ENCODE assay signal across 1 cellular context in genomic region chr21:43333301-43334062, GRCh38.
A peak's percentile ranks its signal among the peaks of the same experiment; 100 is the strongest.
TF ChIP-seq lines count a peak whose summit lies in the region.

No MANE protein-coding gene starts in this region.

TF ChIP-seq in HepG2, 621 proteins besides CTCF, POLR2A, EP300 and RAD21 (continued from another document and continues in another):
- TF ChIP-seq ZNF503 (CRISPR knock-in tag; IDR thresholded peaks at IDR 0.05): no peak
- peak; percentile 37; the same call in 1 of the 2 replicates for TF ChIP-seq ZNF350 (CRISPR knock-in tag; IDR thresholded peaks at IDR 0.05; ENCODE audit: borderline replicate concordance, low read depth)
- no peak for TF ChIP-seq BCLAF1 (IDR thresholded peaks at IDR 0.05)
- TF ChIP-seq MYC (CRISPR knock-in tag; IDR thresholded peaks at IDR 0.05; ENCODE audit: borderline replicate concordance): no peak
- no peak for TF ChIP-seq GZF1 (CRISPR knock-in tag; IDR thresholded peaks at IDR 0.05)
- TF ChIP-seq ZFX (CRISPR knock-in tag; IDR thresholded peaks at IDR 0.05; ENCODE audit: low read depth): 0 out of 2 replicates have a peak, but pooled peaks have one; percentile 17
- no peak for TF ChIP-seq KMT2B (CRISPR knock-in tag; IDR thresholded peaks at IDR 0.05)
- TF ChIP-seq ATM (IDR thresholded peaks at IDR 0.05; ENCODE audit: borderline replicate concordance): no peak
- no peak for TF ChIP-seq NFRKB (IDR thresholded peaks at IDR 0.05)
- no peak for TF ChIP-seq ZBTB14 (CRISPR knock-in tag; IDR thresholded peaks at IDR 0.05)
- no peak for TF ChIP-seq AHDC1 (CRISPR knock-in tag; IDR thresholded peaks at IDR 0.05; ENCODE audit: borderline replicate concordance)
- TF ChIP-seq ZBTB2 (CRISPR knock-in tag; IDR thresholded peaks at IDR 0.05; ENCODE audit: low read depth): no peak
- TF ChIP-seq SRSF1 (optimal IDR thresholded peaks at IDR 0.05; ENCODE audit: low read depth, low read length): no peak
- no peak for TF ChIP-seq NCOR1 (IDR thresholded peaks at IDR 0.05; ENCODE audit: borderline replicate concordance, low read length)
- TF ChIP-seq SOX5 (CRISPR knock-in tag; IDR thresholded peaks at IDR 0.05; ENCODE audit: borderline replicate concordance): 0 out of 2 replicates have a peak, but pooled peaks have one; percentile 14
- no peak for TF ChIP-seq GMEB2 (CRISPR knock-in tag; IDR thresholded peaks at IDR 0.05; ENCODE audit: low read depth)
- TF ChIP-seq SMAD3 (CRISPR knock-in tag; IDR thresholded peaks at IDR 0.05): no peak
- TF ChIP-seq ZSCAN25 (CRISPR knock-in tag; IDR thresholded peaks at IDR 0.05): no peak
- TF ChIP-seq HDAC2 (CRISPR knock-in tag; IDR thresholded peaks at IDR 0.05): peak; percentile 70
- TF ChIP-seq ZSCAN12 (CRISPR knock-in tag; IDR thresholded peaks at IDR 0.05): no peak
- TF ChIP-seq ZNF747 (CRISPR knock-in tag; IDR thresholded peaks at IDR 0.05; ENCODE audit: borderline replicate concordance): no peak
- TF ChIP-seq ZNF607 (CRISPR knock-in tag; IDR thresholded peaks at IDR 0.05; ENCODE audit: borderline replicate concordance): no peak
- no peak; the same call in 1 of the 2 replicates for TF ChIP-seq KDM5B (CRISPR knock-in tag; IDR thresholded peaks at IDR 0.05; ENCODE audit: borderline replicate concordance)
- no peak for TF ChIP-seq TEF (CRISPR knock-in tag; IDR thresholded peaks at IDR 0.05)
- TF ChIP-seq MAX (IDR thresholded peaks at IDR 0.05): peak; percentile 26; the same call in 1 of the 2 replicates
- no peak for TF ChIP-seq NFIC (IDR thresholded peaks at IDR 0.05; ENCODE audit: low read length)
- TF ChIP-seq ZBTB40 (IDR thresholded peaks at IDR 0.05): no peak
- TF ChIP-seq ZBTB40 (CRISPR knock-in tag; IDR thresholded peaks at IDR 0.05): no peak
- no peak for TF ChIP-seq RARA (CRISPR knock-in tag; IDR thresholded peaks at IDR 0.05)
- 0 out of 2 replicates have a peak, but pooled peaks have one; percentile 42 for TF ChIP-seq FOXC1 (CRISPR knock-in tag; IDR thresholded peaks at IDR 0.05; ENCODE audit: borderline replicate concordance)
- TF ChIP-seq ZNF431 (CRISPR knock-in tag; IDR thresholded peaks at IDR 0.05; ENCODE audit: borderline replicate concordance, low read depth): no peak
